ENCODE assay signal across 1 cellular context in the genomic region with DNA sequence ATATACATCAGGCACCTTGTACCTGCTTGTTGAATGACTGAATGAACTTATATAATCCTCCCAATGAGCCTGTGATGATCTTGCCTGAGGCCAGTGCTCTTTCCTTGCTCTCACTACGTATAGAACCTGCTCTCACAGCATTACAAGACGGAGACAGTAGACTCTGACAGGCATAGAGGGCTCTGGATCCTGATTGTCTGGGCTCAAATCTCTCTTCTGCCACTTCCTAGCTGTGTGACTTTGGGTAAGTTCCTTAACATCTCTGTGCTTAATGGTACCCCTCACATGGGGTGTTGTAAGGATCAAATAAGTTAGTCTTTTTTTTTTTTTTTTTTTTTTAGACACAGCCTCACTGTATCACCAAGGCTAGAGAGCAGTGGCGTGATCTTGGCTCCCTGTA.
TF ChIP-seq lines count a peak whose summit lies in the region.

No MANE protein-coding gene starts in this region.

TF ChIP-seq in K562, 482 proteins besides CTCF, POLR2A, EP300 and RAD21 (continued from another document):
- TF ChIP-seq, protein P1, sequence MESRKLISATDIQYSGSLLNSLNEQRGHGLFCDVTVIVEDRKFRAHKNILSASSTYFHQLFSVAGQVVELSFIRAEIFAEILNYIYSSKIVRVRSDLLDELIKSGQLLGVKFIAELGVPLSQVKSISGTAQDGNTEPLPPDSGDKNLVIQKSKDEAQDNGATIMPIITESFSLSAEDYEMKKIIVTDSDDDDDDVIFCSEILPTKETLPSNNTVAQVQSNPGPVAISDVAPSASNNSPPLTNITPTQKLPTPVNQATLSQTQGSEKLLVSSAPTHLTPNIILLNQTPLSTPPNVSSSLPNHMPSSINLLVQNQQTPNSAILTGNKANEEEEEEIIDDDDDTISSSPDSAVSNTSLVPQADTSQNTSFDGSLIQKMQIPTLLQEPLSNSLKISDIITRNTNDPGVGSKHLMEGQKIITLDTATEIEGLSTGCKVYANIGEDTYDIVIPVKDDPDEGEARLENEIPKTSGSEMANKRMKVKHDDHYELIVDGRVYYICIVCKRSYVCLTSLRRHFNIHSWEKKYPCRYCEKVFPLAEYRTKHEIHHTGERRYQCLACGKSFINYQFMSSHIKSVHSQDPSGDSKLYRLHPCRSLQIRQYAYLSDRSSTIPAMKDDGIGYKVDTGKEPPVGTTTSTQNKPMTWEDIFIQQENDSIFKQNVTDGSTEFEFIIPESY (CRISPR knock-in tag; IDR thresholded peaks at IDR 0.05), result no peak
- TF ChIP-seq KDM1A (IDR thresholded peaks at IDR 0.05) (peak in 1 of 2 experiments; percentile 41; a peak in 1 of 4 replicates), ZNF77 (CRISPR knock-in tag; IDR thresholded peaks at IDR 0.05) (no peak), HDGF (IDR thresholded peaks at IDR 0.05) (no peak), ZNF695 (CRISPR knock-in tag; IDR thresholded peaks at IDR 0.05) (no peak), SLC30A9 (CRISPR knock-in tag; IDR thresholded peaks at IDR 0.05) (no peak), CXXC5 (CRISPR knock-in tag; IDR thresholded peaks at IDR 0.05) (no peak), ZNF408 (CRISPR knock-in tag; IDR thresholded peaks at IDR 0.05; ENCODE audit: low read depth) (no peak), RBM17 (IDR thresholded peaks at IDR 0.05; ENCODE audit: borderline replicate concordance, low read depth, low read length) (no peak), DNMT1 (IDR thresholded peaks at IDR 0.05) (no peak), ETV1 (tag; conservative IDR thresholded peaks at IDR 0.05; ENCODE audit: low read depth) (0 out of 2 replicates have a peak, but pooled peaks have one; percentile 41), RBM25 (IDR thresholded peaks at IDR 0.05; ENCODE audit: low read depth, low read length, severe bottlenecking) (peak; percentile 74), ZFP30 (CRISPR knock-in tag; IDR thresholded peaks at IDR 0.05; ENCODE audit: borderline replicate concordance) (no peak), MTF1 (CRISPR knock-in tag; IDR thresholded peaks at IDR 0.05; ENCODE audit: borderline replicate concordance) (no peak), PURB (CRISPR knock-in tag; IDR thresholded peaks at IDR 0.05; ENCODE audit: low read depth) (no peak), SMARCA4 (IDR thresholded peaks at IDR 0.05) (no peak), MTA1 (IDR thresholded peaks at IDR 0.05; ENCODE audit: borderline replicate concordance) (no peak), STAT5A (IDR thresholded peaks at IDR 0.05; ENCODE audit: borderline replicate concordance, low read length) (no peak), CTBP1 (IDR thresholded peaks at IDR 0.05; ENCODE audit: borderline replicate concordance) (no peak), ZFP36 (IDR thresholded peaks at IDR 0.05; ENCODE audit: low read depth, low read length, partially characterized antibody) (peak; percentile 72), GATA2 (CRISPR knock-in tag; IDR thresholded peaks at IDR 0.05) (no peak), PTTG1 (tag; IDR thresholded peaks at IDR 0.05; ENCODE audit: low read depth) (no peak), BCOR (IDR thresholded peaks at IDR 0.05) (peak; percentile 87), SRSF7 (optimal IDR thresholded peaks at IDR 0.05; ENCODE audit: low read depth, low read length) (no peak), SAP30 (IDR thresholded peaks at IDR 0.05; ENCODE audit: borderline replicate concordance, insufficient read depth, low read depth, low read length, poor library complexity, severe bottlenecking) (no peak), MAZ (CRISPR knock-in tag; conservative IDR thresholded peaks at IDR 0.05 in 1 of 2, IDR thresholded peaks at IDR 0.05 in 1 of 2) (no peak), ZNF766 (CRISPR knock-in tag; conservative IDR thresholded peaks at IDR 0.05) (no peak), SMARCA5 (IDR thresholded peaks at IDR 0.05) (peak; percentile 44; the same call in 1 of the 2 replicates), PHB (CRISPR knock-in tag; IDR thresholded peaks at IDR 0.05) (no peak)
- TF ChIP-seq, protein P2, sequence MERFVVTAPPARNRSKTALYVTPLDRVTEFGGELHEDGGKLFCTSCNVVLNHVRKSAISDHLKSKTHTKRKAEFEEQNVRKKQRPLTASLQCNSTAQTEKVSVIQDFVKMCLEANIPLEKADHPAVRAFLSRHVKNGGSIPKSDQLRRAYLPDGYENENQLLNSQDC (CRISPR knock-in tag; IDR thresholded peaks at IDR 0.05), result no peak
- TF ChIP-seq, protein P3, sequence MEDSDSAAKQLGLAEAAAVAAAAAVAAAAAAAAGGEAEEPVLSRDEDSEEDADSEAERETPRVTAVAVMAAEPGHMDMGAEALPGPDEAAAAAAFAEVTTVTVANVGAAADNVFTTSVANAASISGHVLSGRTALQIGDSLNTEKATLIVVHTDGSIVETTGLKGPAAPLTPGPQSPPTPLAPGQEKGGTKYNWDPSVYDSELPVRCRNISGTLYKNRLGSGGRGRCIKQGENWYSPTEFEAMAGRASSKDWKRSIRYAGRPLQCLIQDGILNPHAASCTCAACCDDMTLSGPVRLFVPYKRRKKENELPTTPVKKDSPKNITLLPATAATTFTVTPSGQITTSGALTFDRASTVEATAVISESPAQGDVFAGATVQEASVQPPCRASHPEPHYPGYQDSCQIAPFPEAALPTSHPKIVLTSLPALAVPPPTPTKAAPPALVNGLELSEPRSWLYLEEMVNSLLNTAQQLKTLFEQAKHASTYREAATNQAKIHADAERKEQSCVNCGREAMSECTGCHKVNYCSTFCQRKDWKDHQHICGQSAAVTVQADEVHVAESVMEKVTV (CRISPR knock-in tag; IDR thresholded peaks at IDR 0.05), result no peak
- TF ChIP-seq, protein P4, sequence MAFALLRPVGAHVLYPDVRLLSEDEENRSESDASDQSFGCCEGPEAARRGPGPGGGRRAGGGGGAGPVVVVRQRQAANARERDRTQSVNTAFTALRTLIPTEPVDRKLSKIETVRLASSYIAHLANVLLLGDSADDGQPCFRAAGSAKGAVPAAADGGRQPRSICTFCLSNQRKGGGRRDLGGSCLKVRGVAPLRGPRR (CRISPR knock-in tag; IDR thresholded peaks at IDR 0.05), result no peak
- TF ChIP-seq, protein P5, sequence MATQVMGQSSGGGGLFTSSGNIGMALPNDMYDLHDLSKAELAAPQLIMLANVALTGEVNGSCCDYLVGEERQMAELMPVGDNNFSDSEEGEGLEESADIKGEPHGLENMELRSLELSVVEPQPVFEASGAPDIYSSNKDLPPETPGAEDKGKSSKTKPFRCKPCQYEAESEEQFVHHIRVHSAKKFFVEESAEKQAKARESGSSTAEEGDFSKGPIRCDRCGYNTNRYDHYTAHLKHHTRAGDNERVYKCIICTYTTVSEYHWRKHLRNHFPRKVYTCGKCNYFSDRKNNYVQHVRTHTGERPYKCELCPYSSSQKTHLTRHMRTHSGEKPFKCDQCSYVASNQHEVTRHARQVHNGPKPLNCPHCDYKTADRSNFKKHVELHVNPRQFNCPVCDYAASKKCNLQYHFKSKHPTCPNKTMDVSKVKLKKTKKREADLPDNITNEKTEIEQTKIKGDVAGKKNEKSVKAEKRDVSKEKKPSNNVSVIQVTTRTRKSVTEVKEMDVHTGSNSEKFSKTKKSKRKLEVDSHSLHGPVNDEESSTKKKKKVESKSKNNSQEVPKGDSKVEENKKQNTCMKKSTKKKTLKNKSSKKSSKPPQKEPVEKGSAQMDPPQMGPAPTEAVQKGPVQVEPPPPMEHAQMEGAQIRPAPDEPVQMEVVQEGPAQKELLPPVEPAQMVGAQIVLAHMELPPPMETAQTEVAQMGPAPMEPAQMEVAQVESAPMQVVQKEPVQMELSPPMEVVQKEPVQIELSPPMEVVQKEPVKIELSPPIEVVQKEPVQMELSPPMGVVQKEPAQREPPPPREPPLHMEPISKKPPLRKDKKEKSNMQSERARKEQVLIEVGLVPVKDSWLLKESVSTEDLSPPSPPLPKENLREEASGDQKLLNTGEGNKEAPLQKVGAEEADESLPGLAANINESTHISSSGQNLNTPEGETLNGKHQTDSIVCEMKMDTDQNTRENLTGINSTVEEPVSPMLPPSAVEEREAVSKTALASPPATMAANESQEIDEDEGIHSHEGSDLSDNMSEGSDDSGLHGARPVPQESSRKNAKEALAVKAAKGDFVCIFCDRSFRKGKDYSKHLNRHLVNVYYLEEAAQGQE (CRISPR knock-in tag; IDR thresholded peaks at IDR 0.05; ENCODE audit: low read depth), result no peak
- TF ChIP-seq, protein P6, sequence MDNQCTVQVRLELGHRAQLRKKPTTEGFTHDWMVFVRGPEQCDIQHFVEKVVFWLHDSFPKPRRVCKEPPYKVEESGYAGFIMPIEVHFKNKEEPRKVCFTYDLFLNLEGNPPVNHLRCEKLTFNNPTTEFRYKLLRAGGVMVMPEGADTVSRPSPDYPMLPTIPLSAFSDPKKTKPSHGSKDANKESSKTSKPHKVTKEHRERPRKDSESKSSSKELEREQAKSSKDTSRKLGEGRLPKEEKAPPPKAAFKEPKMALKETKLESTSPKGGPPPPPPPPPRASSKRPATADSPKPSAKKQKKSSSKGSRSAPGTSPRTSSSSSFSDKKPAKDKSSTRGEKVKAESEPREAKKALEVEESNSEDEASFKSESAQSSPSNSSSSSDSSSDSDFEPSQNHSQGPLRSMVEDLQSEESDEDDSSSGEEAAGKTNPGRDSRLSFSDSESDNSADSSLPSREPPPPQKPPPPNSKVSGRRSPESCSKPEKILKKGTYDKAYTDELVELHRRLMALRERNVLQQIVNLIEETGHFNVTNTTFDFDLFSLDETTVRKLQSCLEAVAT (IDR thresholded peaks at IDR 0.05), result no peak
- TF ChIP-seq, protein P7, sequence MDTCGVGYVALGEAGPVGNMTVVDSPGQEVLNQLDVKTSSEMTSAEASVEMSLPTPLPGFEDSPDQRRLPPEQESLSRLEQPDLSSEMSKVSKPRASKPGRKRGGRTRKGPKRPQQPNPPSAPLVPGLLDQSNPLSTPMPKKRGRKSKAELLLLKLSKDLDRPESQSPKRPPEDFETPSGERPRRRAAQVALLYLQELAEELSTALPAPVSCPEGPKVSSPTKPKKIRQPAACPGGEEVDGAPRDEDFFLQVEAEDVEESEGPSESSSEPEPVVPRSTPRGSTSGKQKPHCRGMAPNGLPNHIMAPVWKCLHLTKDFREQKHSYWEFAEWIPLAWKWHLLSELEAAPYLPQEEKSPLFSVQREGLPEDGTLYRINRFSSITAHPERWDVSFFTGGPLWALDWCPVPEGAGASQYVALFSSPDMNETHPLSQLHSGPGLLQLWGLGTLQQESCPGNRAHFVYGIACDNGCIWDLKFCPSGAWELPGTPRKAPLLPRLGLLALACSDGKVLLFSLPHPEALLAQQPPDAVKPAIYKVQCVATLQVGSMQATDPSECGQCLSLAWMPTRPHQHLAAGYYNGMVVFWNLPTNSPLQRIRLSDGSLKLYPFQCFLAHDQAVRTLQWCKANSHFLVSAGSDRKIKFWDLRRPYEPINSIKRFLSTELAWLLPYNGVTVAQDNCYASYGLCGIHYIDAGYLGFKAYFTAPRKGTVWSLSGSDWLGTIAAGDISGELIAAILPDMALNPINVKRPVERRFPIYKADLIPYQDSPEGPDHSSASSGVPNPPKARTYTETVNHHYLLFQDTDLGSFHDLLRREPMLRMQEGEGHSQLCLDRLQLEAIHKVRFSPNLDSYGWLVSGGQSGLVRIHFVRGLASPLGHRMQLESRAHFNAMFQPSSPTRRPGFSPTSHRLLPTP (IDR thresholded peaks at IDR 0.05; ENCODE audit: borderline replicate concordance, extremely low read depth, insufficient read length), result no peak
- TF ChIP-seq, protein P8, sequence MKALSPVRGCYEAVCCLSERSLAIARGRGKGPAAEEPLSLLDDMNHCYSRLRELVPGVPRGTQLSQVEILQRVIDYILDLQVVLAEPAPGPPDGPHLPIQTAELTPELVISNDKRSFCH (CRISPR knock-in tag; IDR thresholded peaks at IDR 0.05), result no peak
- TF ChIP-seq, protein P8 (tag; IDR thresholded peaks at IDR 0.05), result no peak
